25 cellular contexts compared by ENCODE assay signal in genomic region chr16:23579371-23579770, GRCh38. TPM values are rescaled to one million over a fixed set of nuclear protein-coding genes. Genes with fewer than 3 reads are reported as not detected.
DNase-seq lines count a peak whose midpoint lies in the region; ATAC-seq, FAIRE-seq and TF ChIP-seq lines count a peak whose summit lies in the region.
"Had no signal": no experiment of that assay in that cellular context is flagged by ENCODE, and none has a peak within 500 bp of the region (broad histone marks: within the 10 kb centered on the region; RNA-seq: fewer than 3 reads in every experiment).

No MANE protein-coding gene starts in this region.

- BruUV-seq in K562 (replicated peaks; lab: Mats Ljungman, UMichigan), result no TSS peak

- H3K4me3 Mint-ChIP-seq in activated CD4-positive, alpha-beta T cell treated with anti-CD3 and anti-CD28 coated beads, Interleukin-2, amount 10 ng/mL, durations not matched to agents 7 days and 5 days, result no peak overlapping the region
- no peak overlapping the region for H3K4me3 Mint-ChIP-seq in naive thymus-derived CD4-positive, alpha-beta T cell
- H3K4me3 Mint-ChIP-seq: CD14-positive monocyte; CD4-positive, alpha-beta T cell; CD8-positive, alpha-beta memory T cell; GM23338; HFFc6 had no signal

- peak; percentile 56; the same call in 1 of the 2 replicates for TF ChIP-seq POLR2A in K562 (conservative IDR thresholded peaks at IDR 0.05)

- H3K9ac ChIP-seq in K562 (ENCODE audit: insufficient read depth in 1 of 2, low read depth in 2 of 2, low read length in 2 of 2), result no peak overlapping the region
- H3K9ac ChIP-seq: BLaER1 treated with 17β-estradiol and CSF1 and Interleukin-3, amounts not matched to agents 10 nM and 100 nM had no signal

- DNase-seq in activated CD4-positive, alpha-beta T cell treated with anti-CD3 and anti-CD28 coated beads, Interleukin-2, amount 10 ng/mL, durations not matched to agents 7 days and 5 days, result no peak
- DNase-seq in activated CD4-positive, alpha-beta T cell treated with anti-CD3 and anti-CD28 coated beads, Interleukin-2, amount 50 U/mL, for 4 hours, result no peak
- DNase-seq in AG10803 (ENCODE audit: low read depth), result peak; percentile 5
- no peak for DNase-seq in HEK293T (ENCODE audit: extremely low spot score)
- DNase-seq in K562 (ENCODE audit: extremely low read depth in 1 of 4, low spot score in 3 of 4), result no peak
- no peak for DNase-seq in DMS 273 treated with DMSO at 0.1 percent for 48 hours (lab: John Stamatoyannopoulos, UW)
- DNase-seq in naive thymus-derived CD4-positive, alpha-beta T cell, result no peak
- no peak for DNase-seq in HuH-7.5 (ENCODE audit: low spot score)
- DNase-seq: AML-193; BE2C; CD4-positive, alpha-beta T cell; CD8-positive, alpha-beta memory T cell; DMS53; DMS79 treated with DMSO at 0.1 percent for 48 hours; GF-D8; HFFc6 had no signal

- peak overlapping the region; percentile 38 for H3K27ac Mint-ChIP-seq in activated CD4-positive, alpha-beta T cell treated with anti-CD3 and anti-CD28 coated beads, Interleukin-2, amount 10 ng/mL, durations not matched to agents 7 days and 5 days
- H3K27ac Mint-ChIP-seq in naive thymus-derived CD4-positive, alpha-beta T cell, result no peak overlapping the region
- H3K27ac Mint-ChIP-seq: CD4-positive, alpha-beta T cell; CD8-positive, alpha-beta memory T cell; GM23338; HFFc6 had no signal

- no peak for ATAC-seq in K562
- no peak for ATAC-seq in naive thymus-derived CD4-positive, alpha-beta T cell
- ATAC-seq: GM23338 had no signal

- CTCF ChIA-PET in activated CD4-positive, alpha-beta T cell treated with anti-CD3 and anti-CD28 coated beads, Interleukin-2, amount 10 ng/mL, durations not matched to agents 7 days and 5 days (lab: Charles Lee), result interaction anchor here (0.7 kb wide), 1 partner anchor 50 kb away, joined by 4 read pairs; no protein-coding TSS in a partner anchor
- CTCF ChIA-PET in HEK293T (lab: Yijun Ruan, JAX), result no interaction called here
- CTCF ChIA-PET in K562 (lab: Yijun Ruan, JAX; ENCODE audit: low intra/inter-chr PET ratio), result no interaction called here
- CTCF ChIA-PET in naive thymus-derived CD4-positive, alpha-beta T cell (lab: Charles Lee), result interaction anchor here (0.6 kb wide), 1 partner anchor 145 kb away, joined by 3 read pairs; no protein-coding TSS in a partner anchor

- no peaks in the 10 kb centered on the region for H3K9me1 ChIP-seq in K562 (ENCODE audit: control insufficient read depth, insufficient read depth, low read length)

- no peaks in the 10 kb centered on the region for H3K9me3 ChIP-seq in K562 (replicated peaks; ENCODE audit: control insufficient read depth, insufficient read depth, low read depth, low read length)
- no peaks in the 10 kb centered on the region for H3K9me3 ChIP-seq in naive thymus-derived CD4-positive, alpha-beta T cell (ENCODE audit: control insufficient read depth in 2 of 3, low read length in 3 of 3)
- H3K9me3 ChIP-seq: BE2C; BLaER1 treated with 17β-estradiol and CSF1 and Interleukin-3, amounts not matched to agents 10 nM and 100 nM; HAP-1 had no signal

- H3K79me2 ChIP-seq in K562 (ENCODE audit: control insufficient read depth, insufficient read depth, low read length), result no peaks in the 10 kb centered on the region

- no peak overlapping the region for H3K27ac ChIP-seq in K562 (ENCODE audit: extremely low read depth, low read depth, low read length)
- no peak overlapping the region for H3K27ac ChIP-seq in naive thymus-derived CD4-positive, alpha-beta T cell (ENCODE audit: low read depth, low read length)
- H3K27ac ChIP-seq: 22Rv1; BLaER1 treated with 17β-estradiol and CSF1 and Interleukin-3, amounts not matched to agents 10 nM and 100 nM had no signal

- H2AFZ ChIP-seq in K562 (ENCODE audit: low read depth, low read length), result no peak overlapping the region
- H2AFZ ChIP-seq: GM23338 had no signal

- no peaks in the 10 kb centered on the region for H3K4me1 Mint-ChIP-seq in activated CD4-positive, alpha-beta T cell treated with anti-CD3 and anti-CD28 coated beads, Interleukin-2, amount 10 ng/mL, durations not matched to agents 7 days and 5 days
- H3K4me1 Mint-ChIP-seq in naive thymus-derived CD4-positive, alpha-beta T cell, result peaks cover 0 to 2% (median 0%) of the 10 kb centered on the region in 7 donors
- H3K4me1 Mint-ChIP-seq: CD8-positive, alpha-beta memory T cell; GM23338 had no signal

- POLR2A ChIA-PET in activated CD4-positive, alpha-beta T cell treated with anti-CD3 and anti-CD28 coated beads, Interleukin-2, amount 10 ng/mL, durations not matched to agents 7 days and 5 days (lab: Charles Lee), result no interaction called here
- POLR2A ChIA-PET in HEK293T (lab: Yijun Ruan, JAX) (no interaction called here), K562 (lab: Yijun Ruan, JAX) (interaction anchor here (0.8 kb wide), 1 partner anchor 373 kb away, joined by 3 read pairs; no protein-coding TSS in a partner anchor)
- POLR2A ChIA-PET in naive thymus-derived CD4-positive, alpha-beta T cell (lab: Charles Lee), result interaction anchor here (0.8 kb wide), 1 partner anchor 17 kb away, joined by 5 read pairs; no protein-coding TSS in a partner anchor

- H3K4me1 ChIP-seq in K562 (replicated peaks in 1 of 2; ENCODE audit: control insufficient read depth in 2 of 2, insufficient read depth in 2 of 2, low read length in 2 of 2), result no peaks in the 10 kb centered on the region; a peak in 1 of 5 replicates
- H3K4me1 ChIP-seq in naive thymus-derived CD4-positive, alpha-beta T cell (ENCODE audit: control insufficient read depth in 2 of 2, insufficient read depth in 2 of 2, low read length in 2 of 2), result no peaks in the 10 kb centered on the region
- H3K4me1 ChIP-seq: BE2C had no signal

- TF ChIP-seq RAD21 in K562 (CRISPR knock-in tag; conservative IDR thresholded peaks at IDR 0.05 in 1 of 2, IDR thresholded peaks at IDR 0.05 in 1 of 2), result no peak

- in situ Hi-C loops in K562 (cut with MboI), result no loop called here

- no peaks in the 10 kb centered on the region; the same call in 1 of the 2 replicates for H4K20me1 ChIP-seq in K562 (replicated peaks; ENCODE audit: control insufficient read depth, insufficient read depth, low read length)

- TF ChIP-seq CTCF in AG10803 (conservative IDR thresholded peaks at IDR 0.05; ENCODE audit: low read length), result no peak
- TF ChIP-seq CTCF in K562 (IDR thresholded peaks at IDR 0.05 in 2 of 3, conservative IDR thresholded peaks at IDR 0.05 in 1 of 3; ENCODE audit: insufficient read depth in 2 of 3, low read depth in 1 of 3, low read length in 3 of 3), result no peak

- no peak for FAIRE-seq in K562 (lab: Jason Lieb, UNC)
- FAIRE-seq: A204.1, D721Med, GM12891, GM18507 had no signal

- peaks cover 26% of the 10 kb centered on the region for H3K36me3 Mint-ChIP-seq in activated CD4-positive, alpha-beta T cell treated with anti-CD3 and anti-CD28 coated beads, Interleukin-2, amount 10 ng/mL, durations not matched to agents 7 days and 5 days (ENCODE audit: low read depth)
- H3K36me3 Mint-ChIP-seq in naive thymus-derived CD4-positive, alpha-beta T cell, result peaks cover 0 to 37% (median 12%) of the 10 kb centered on the region in 5 donors

- H3K36me3 ChIP-seq in K562 (ENCODE audit: control insufficient read depth, insufficient read depth, low read length), result peaks cover 52% of the 10 kb centered on the region
- H3K36me3 ChIP-seq in naive thymus-derived CD4-positive, alpha-beta T cell (ENCODE audit: control insufficient read depth in 2 of 3, insufficient read depth in 3 of 3, low read length in 3 of 3), result peaks cover 4 to 67% (median 9%) of the 10 kb centered on the region in 3 experiments

- H3K27me3 ChIP-seq in K562 (ENCODE audit: control insufficient read depth in 2 of 2, insufficient read depth in 2 of 2, low read length in 2 of 2), result no peaks in the 10 kb centered on the region
- no peaks in the 10 kb centered on the region for H3K27me3 ChIP-seq in naive thymus-derived CD4-positive, alpha-beta T cell (ENCODE audit: control insufficient read depth in 2 of 2, insufficient read depth in 2 of 2, low read length in 2 of 2)
- H3K27me3 ChIP-seq: BE2C; BLaER1 treated with 17β-estradiol and CSF1 and Interleukin-3, amounts not matched to agents 10 nM and 100 nM had no signal

- no peak for TF ChIP-seq EP300 in K562 (IDR thresholded peaks at IDR 0.05; ENCODE audit: low read length)

- no peak overlapping the region for H3K4me2 ChIP-seq in K562 (ENCODE audit: insufficient read depth, low read length)
- H3K4me2 ChIP-seq: BLaER1 treated with 17β-estradiol and CSF1 and Interleukin-3, amounts not matched to agents 10 nM and 100 nM; GM23338 had no signal

- no peaks in the 10 kb centered on the region for H3K27me3 Mint-ChIP-seq in activated CD4-positive, alpha-beta T cell treated with anti-CD3 and anti-CD28 coated beads, Interleukin-2, amount 10 ng/mL, durations not matched to agents 7 days and 5 days
- H3K27me3 Mint-ChIP-seq in naive thymus-derived CD4-positive, alpha-beta T cell, result no peaks in the 10 kb centered on the region
- H3K27me3 Mint-ChIP-seq: CD4-positive, alpha-beta T cell; CD8-positive, alpha-beta memory T cell had no signal

- H3K4me3 ChIP-seq in AG10803 (ENCODE audit: low read length), result no peak overlapping the region
- H3K4me3 ChIP-seq in K562, result no peak overlapping the region
- no peak overlapping the region for H3K4me3 ChIP-seq in naive thymus-derived CD4-positive, alpha-beta T cell (ENCODE audit: low read length)
- H3K4me3 ChIP-seq: BLaER1 treated with 17β-estradiol and CSF1 and Interleukin-3, amounts not matched to agents 10 nM and 100 nM; GM23338; HAP-1 had no signal

- 78% methylated on average over 4 of the region's 4 CpGs for WGBS in K562 (ENCODE audit: insufficient coverage, low coverage, missing lambda C conversion rate)

- H3K9me3 Mint-ChIP-seq in activated CD4-positive, alpha-beta T cell treated with anti-CD3 and anti-CD28 coated beads, Interleukin-2, amount 10 ng/mL, durations not matched to agents 7 days and 5 days, result no peaks in the 10 kb centered on the region
- H3K9me3 Mint-ChIP-seq in naive thymus-derived CD4-positive, alpha-beta T cell, result no peaks in the 10 kb centered on the region
- H3K9me3 Mint-ChIP-seq: CD4-positive, alpha-beta T cell; CD8-positive, alpha-beta memory T cell; GM23338; HFFc6 had no signal

- intact Hi-C loops in K562 (cut with micrococcal nuclease), result no loop called here
- intact Hi-C loops in naive thymus-derived CD4-positive, alpha-beta T cell (cut with micrococcal nuclease), result no loop called here

RNA-seq across cellular contexts. Expression of gene NDUFAB1, which starts 16.7 kb away (rescaled TPM):
- total RNA-seq in activated CD4-positive, alpha-beta T cell treated with anti-CD3 and anti-CD28 coated beads, Interleukin-2, amount 10 ng/mL, durations not matched to agents 7 days and 5 days, result 10 to 100 TPM; 57.8 to 82.6 TPM
- total RNA-seq in K562 (2011; cell fraction: chromatin; rRNA removed; ENCODE audit: low replicate concordance), result 39.9 and 62.7 TPM in 2 replicates
- total RNA-seq in K562 (2011; cell fraction: nucleolus; rRNA removed), result 38.2 and 39.7 TPM in 2 replicates
- total RNA-seq in K562 (2011; cell fraction: nucleoplasm; rRNA removed), result 52.5 and 65.8 TPM in 2 replicates
- 355 and 382 TPM in 2 replicates for total RNA-seq in K562 (2014; rRNA removed)
- total RNA-seq in K562 (2014; rRNA removed; fragmentation: Illumina TruSeq; extraction: Trizol), result 234 and 245 TPM in 2 replicates
- 215 and 235 TPM in 2 replicates for total RNA-seq in K562 (2015; rRNA removed; fragmentation: Illumina TruSeq; extraction: Trizol)
- 238 and 260 TPM in 2 replicates for total RNA-seq in K562 (2021)
- 246 and 317 TPM in 2 replicates for polyA plus RNA-seq in K562 (2011; rRNA removed)
- 350 and 532 TPM in 2 replicates for polyA plus RNA-seq in K562 (2011; cell fraction: cytosol; rRNA removed)
- 78.8 and 89.0 TPM in 2 replicates for polyA plus RNA-seq in K562 (2011; cell fraction: nucleus; rRNA removed)
- 168 and 302 TPM in 2 replicates for polyA plus RNA-seq in K562 (2012)
- polyA plus RNA-seq in K562 (2014; fragmentation: Illumina TruSeq; extraction: Trizol), result 143 and 182 TPM in 2 replicates
- 100 to 1,000 TPM; 123 to 240 TPM for polyA plus RNA-seq in K562 (2014; fragmentation: Nextera tagmentation; extraction: Ambion mirVana)
- polyA plus RNA-seq in K562 (2014; rRNA removed), result 481 and 558 TPM in 2 replicates
- 77.6 and 92.4 TPM in 2 replicates for polyA minus RNA-seq in K562 (2011; rRNA and poly(A)+ RNA removed)
- 86.8 and 89.9 TPM in 2 replicates for polyA minus RNA-seq in K562 (2011; cell fraction: cytosol; rRNA and poly(A)+ RNA removed)
- 16.8 and 23.7 TPM in 2 replicates for polyA minus RNA-seq in K562 (2011; cell fraction: nucleus; rRNA and poly(A)+ RNA removed)
- total RNA-seq in naive thymus-derived CD4-positive, alpha-beta T cell, result 10 to 100 TPM; 24.2 to 85.3 (median 38.2) TPM
- 100 to 1,000 TPM; 167 to 209 TPM for polyA plus RNA-seq in naive thymus-derived CD4-positive, alpha-beta T cell

RNA-seq across cellular contexts. Expression of gene UBFD1, which starts 21.8 kb away (rescaled TPM):
- 10 to 100 TPM; 39.1 to 39.5 TPM for total RNA-seq in activated CD4-positive, alpha-beta T cell treated with anti-CD3 and anti-CD28 coated beads, Interleukin-2, amount 10 ng/mL, durations not matched to agents 7 days and 5 days
- 119 and 132 TPM in 2 replicates for total RNA-seq in K562 (2011; cell fraction: chromatin; rRNA removed; ENCODE audit: low replicate concordance)
- total RNA-seq in K562 (2011; cell fraction: nucleolus; rRNA removed), result 81.9 and 104 TPM in 2 replicates
- 134 and 172 TPM in 2 replicates for total RNA-seq in K562 (2011; cell fraction: nucleoplasm; rRNA removed)
- 66.2 and 91.7 TPM in 2 replicates for total RNA-seq in K562 (2014; rRNA removed)
- 31.0 and 34.6 TPM in 2 replicates for total RNA-seq in K562 (2014; rRNA removed; fragmentation: Illumina TruSeq; extraction: Trizol)
- total RNA-seq in K562 (2015; rRNA removed; fragmentation: Illumina TruSeq; extraction: Trizol), result 25.5 and 26.3 TPM in 2 replicates
- 65.6 and 68.1 TPM in 2 replicates for total RNA-seq in K562 (2021)
- polyA plus RNA-seq in K562 (2011; rRNA removed), result 51.3 and 53.2 TPM in 2 replicates
- polyA plus RNA-seq in K562 (2011; cell fraction: cytosol; rRNA removed), result 45.2 and 62.5 TPM in 2 replicates
- 77.7 and 83.6 TPM in 2 replicates for polyA plus RNA-seq in K562 (2011; cell fraction: nucleus; rRNA removed)
- 29.3 and 42.1 TPM in 2 replicates for polyA plus RNA-seq in K562 (2012)
- polyA plus RNA-seq in K562 (2014; fragmentation: Illumina TruSeq; extraction: Trizol), result 29.0 and 34.0 TPM in 2 replicates
- 10 to 100 TPM; 10.7 to 11.0 TPM for polyA plus RNA-seq in K562 (2014; fragmentation: Nextera tagmentation; extraction: Ambion mirVana)
- 47.9 and 58.8 TPM in 2 replicates for polyA plus RNA-seq in K562 (2014; rRNA removed)
- polyA minus RNA-seq in K562 (2011; rRNA and poly(A)+ RNA removed), result 44.9 and 47.1 TPM in 2 replicates
- polyA minus RNA-seq in K562 (2011; cell fraction: cytosol; rRNA and poly(A)+ RNA removed), result 22.3 and 28.6 TPM in 2 replicates
- 43.6 and 61.6 TPM in 2 replicates for polyA minus RNA-seq in K562 (2011; cell fraction: nucleus; rRNA and poly(A)+ RNA removed)
- total RNA-seq in naive thymus-derived CD4-positive, alpha-beta T cell, result 10 to 100 TPM; 43.4 to 54.4 (median 51.0) TPM
- polyA plus RNA-seq in naive thymus-derived CD4-positive, alpha-beta T cell, result 10 to 100 TPM in 1 of 2 donors, 1 to 10 TPM in 1; 8.3 to 16.7 TPM

RNA-seq across cellular contexts. Expression of gene EARS2, which starts 22.2 kb away (rescaled TPM):
- total RNA-seq in activated CD4-positive, alpha-beta T cell treated with anti-CD3 and anti-CD28 coated beads, Interleukin-2, amount 10 ng/mL, durations not matched to agents 7 days and 5 days, result 10 to 100 TPM; 18.1 to 18.5 TPM
- total RNA-seq in K562 (2011; cell fraction: chromatin; rRNA removed; ENCODE audit: low replicate concordance), result 61.3 and 143 TPM in 2 replicates
- 97.4 and 101 TPM in 2 replicates for total RNA-seq in K562 (2011; cell fraction: nucleolus; rRNA removed)
- 85.9 and 96.5 TPM in 2 replicates for total RNA-seq in K562 (2011; cell fraction: nucleoplasm; rRNA removed)
- total RNA-seq in K562 (2014; rRNA removed) (31.3 and 40.7 TPM in 2 replicates), K562 (2014; rRNA removed; fragmentation: Illumina TruSeq; extraction: Trizol) (38.2 and 42.1 TPM in 2 replicates), K562 (2015; rRNA removed; fragmentation: Illumina TruSeq; extraction: Trizol) (39.9 and 41.7 TPM in 2 replicates), K562 (2021) (35.7 and 35.9 TPM in 2 replicates)
- polyA plus RNA-seq in K562 (2011; rRNA removed) (57.4 and 63.3 TPM in 2 replicates), K562 (2014; fragmentation: Illumina TruSeq; extraction: Trizol) (46.6 and 58.6 TPM in 2 replicates), K562 (2014; fragmentation: Nextera tagmentation; extraction: Ambion mirVana) (10 to 100 TPM; 17.6 to 20.4 TPM), K562 (2014; rRNA removed) (36.3 and 43.2 TPM in 2 replicates)
- polyA plus RNA-seq in K562 (2011; cell fraction: cytosol; rRNA removed), result 80.9 and 118 TPM in 2 replicates
- 62.7 and 98.7 TPM in 2 replicates for polyA plus RNA-seq in K562 (2011; cell fraction: nucleus; rRNA removed)
- polyA plus RNA-seq in K562 (2012), result 17.5 and 29.5 TPM in 2 replicates
- 78.2 and 79.2 TPM in 2 replicates for polyA minus RNA-seq in K562 (2011; rRNA and poly(A)+ RNA removed)
- 41.2 and 58.2 TPM in 2 replicates for polyA minus RNA-seq in K562 (2011; cell fraction: cytosol; rRNA and poly(A)+ RNA removed)
- polyA minus RNA-seq in K562 (2011; cell fraction: nucleus; rRNA and poly(A)+ RNA removed), result 39.6 and 57.3 TPM in 2 replicates
- total RNA-seq in naive thymus-derived CD4-positive, alpha-beta T cell, result 10 to 100 TPM; 10.6 to 19.2 (median 15.1) TPM
- polyA plus RNA-seq in naive thymus-derived CD4-positive, alpha-beta T cell, result 10 to 100 TPM; 14.0 to 15.7 TPM

Comparison
In these comparisons a context has a peak if more than half of its experiments do, and no peak if none do; other contexts are left out.
1. CTCF ChIA-PET loops: an anchor here in activated CD4-positive, alpha-beta T cell treated with anti-CD3 and anti-CD28 coated beads, Interleukin-2, amount 10 ng/mL, durations not matched to agents 7 days and 5 days (0.7 kb wide) and naive thymus-derived CD4-positive, alpha-beta T cell (0.6 kb wide); none called in HEK293T and K562.
2. POLR2A ChIA-PET loops: an anchor here in K562 (0.8 kb wide) and naive thymus-derived CD4-positive, alpha-beta T cell (0.8 kb wide); none called in activated CD4-positive, alpha-beta T cell treated with anti-CD3 and anti-CD28 coated beads, Interleukin-2, amount 10 ng/mL, durations not matched to agents 7 days and 5 days and HEK293T.